Comparison of ENCODE assay signal across 19 cellular contexts in genomic region chr5:111953351-111954127, GRCh38.
DNase-seq lines count a peak whose midpoint lies in the region; ATAC-seq, FAIRE-seq and TF ChIP-seq lines count a peak whose summit lies in the region.
"Had no signal": no experiment of that assay in that cellular context is flagged by ENCODE, and none has a peak within 500 bp of the region (broad histone marks: within the 10 kb centered on the region; RNA-seq: fewer than 3 reads in every experiment).

No MANE protein-coding gene starts in this region.

- CTCF ChIA-PET in activated naive CD4-positive, alpha-beta T cell treated with anti-CD3 and anti-CD28 coated beads for 36 hours (lab: Charles Lee), result no interaction called here

- H3K27me3 Mint-ChIP-seq in stimulated activated naive B cell treated with anti-CD40 and anti-IgM and Interleukin-4, amounts not matched to agents 10 μg/mL and 1 μg/mL and 100 μg/mL, for 72 hours, result peaks cover 0 to 3% of the 10 kb centered on the region in 2 donors
- peaks cover 9% of the 10 kb centered on the region for H3K27me3 Mint-ChIP-seq in activated naive CD4-positive, alpha-beta T cell treated with anti-CD3 and anti-CD28 coated beads for 36 hours (ENCODE audit: low read depth)

- DNase-seq in GM18507 (ENCODE audit: extremely low spot score, insufficient read length, low read depth) (no peak), fibroblast of the aortic adventitia (ENCODE audit: low read depth) (peak; percentile 93), NCI-H1694 (lab: John Stamatoyannopoulos, UW) (no peak)
- no peak for DNase-seq in stimulated activated naive B cell treated with anti-CD40 and anti-IgM and Interleukin-4, amounts not matched to agents 10 μg/mL and 1 μg/mL and 100 μg/mL, for 72 hours
- DNase-seq in activated naive CD4-positive, alpha-beta T cell treated with anti-CD3 and anti-CD28 coated beads for 36 hours, result no peak
- DNase-seq in activated naive CD4-positive, alpha-beta T cell treated with anti-CD3 and anti-CD28 coated beads, Interleukin-2, amount 50 U/mL, for 72 hours (ENCODE audit: low spot score in 2 of 2), result no peak
- DNase-seq: activated gamma-delta T cell, cortex of kidney, natural killer cell, NCI-H1417, NCI-H2227 treated with DMSO at 0.1 percent for 48 hours, psoas muscle, SHP77 treated with DMSO at 0.1 percent for 48 hours, tibial artery had no signal

- TF ChIP-seq CTCF in fibroblast of the aortic adventitia (IDR thresholded peaks at IDR 0.05; ENCODE audit: insufficient read depth, low read length), result no peak

- no peak overlapping the region for H3K4me3 Mint-ChIP-seq in stimulated activated naive B cell treated with anti-CD40 and anti-IgM and Interleukin-4, amounts not matched to agents 10 μg/mL and 1 μg/mL and 100 μg/mL, for 72 hours
- no peak overlapping the region for H3K4me3 Mint-ChIP-seq in activated naive CD4-positive, alpha-beta T cell treated with anti-CD3 and anti-CD28 coated beads for 36 hours
- H3K4me3 Mint-ChIP-seq: natural killer cell; stimulated activated effector memory CD8-positive, alpha-beta T cell treated with anti-CD3 and anti-CD28 coated beads, Interleukin-12 subunit alpha, Interleukin-12 subunit beta, amount 100 ng/mL, for 72 hours had no signal

- H3K9me3 Mint-ChIP-seq in stimulated activated naive B cell treated with anti-CD40 and anti-IgM and Interleukin-4, amounts not matched to agents 10 μg/mL and 1 μg/mL and 100 μg/mL, for 72 hours, result no peaks in the 10 kb centered on the region
- no peaks in the 10 kb centered on the region for H3K9me3 Mint-ChIP-seq in activated naive CD4-positive, alpha-beta T cell treated with anti-CD3 and anti-CD28 coated beads for 36 hours
- no peaks in the 10 kb centered on the region for H3K9me3 Mint-ChIP-seq in activated naive CD4-positive, alpha-beta T cell treated with anti-CD3 and anti-CD28 coated beads, Interleukin-2, amount 50 U/mL, for 72 hours
- H3K9me3 Mint-ChIP-seq: natural killer cell; stimulated activated effector memory CD8-positive, alpha-beta T cell treated with anti-CD3 and anti-CD28 coated beads, Interleukin-12 subunit alpha, Interleukin-12 subunit beta, amount 100 ng/mL, for 72 hours had no signal

- peak; percentile 41 for ATAC-seq in SK-N-SH treated with all-trans-retinoic acid at 6 μM for 48 hours
- ATAC-seq in stimulated activated naive B cell treated with anti-CD40 and anti-IgM and Interleukin-4, amounts not matched to agents 10 μg/mL and 1 μg/mL and 100 μg/mL, for 72 hours (replicated peaks), result peak; percentile 67 to 83
- ATAC-seq in activated naive CD4-positive, alpha-beta T cell treated with anti-CD3 and anti-CD28 coated beads, Interleukin-2, amount 50 U/mL, for 72 hours, result no peak
- ATAC-seq: natural killer cell; psoas muscle; stimulated activated effector memory CD8-positive, alpha-beta T cell treated with anti-CD3 and anti-CD28 coated beads, Interleukin-12 subunit alpha, Interleukin-12 subunit beta, amount 100 ng/mL, for 72 hours had no signal

- peak; percentile 5 for FAIRE-seq in GM18507 (lab: Jason Lieb, UNC)

- H3K4me3 ChIP-seq in fibroblast of the aortic adventitia (ENCODE audit: low read depth, low read length), result no peak overlapping the region
- H3K4me3 ChIP-seq: ascending aorta, HAP-1, lung, psoas muscle, tibial artery had no signal

- H3K4me1 Mint-ChIP-seq in stimulated activated naive B cell treated with anti-CD40 and anti-IgM and Interleukin-4, amounts not matched to agents 10 μg/mL and 1 μg/mL and 100 μg/mL, for 72 hours, result peaks cover 8 to 30% of the 10 kb centered on the region in 2 donors
- no peaks in the 10 kb centered on the region for H3K4me1 Mint-ChIP-seq in activated naive CD4-positive, alpha-beta T cell treated with anti-CD3 and anti-CD28 coated beads for 36 hours (ENCODE audit: low read depth)
- H3K4me1 Mint-ChIP-seq: natural killer cell; stimulated activated effector memory CD8-positive, alpha-beta T cell treated with anti-CD3 and anti-CD28 coated beads, Interleukin-12 subunit alpha, Interleukin-12 subunit beta, amount 100 ng/mL, for 72 hours had no signal

- H3K36me3 Mint-ChIP-seq in stimulated activated naive B cell treated with anti-CD40 and anti-IgM and Interleukin-4, amounts not matched to agents 10 μg/mL and 1 μg/mL and 100 μg/mL, for 72 hours, result no peaks in the 10 kb centered on the region
- H3K36me3 Mint-ChIP-seq in activated naive CD4-positive, alpha-beta T cell treated with anti-CD3 and anti-CD28 coated beads for 36 hours (ENCODE audit: low read depth), result no peaks in the 10 kb centered on the region
- no peaks in the 10 kb centered on the region for H3K36me3 Mint-ChIP-seq in activated naive CD4-positive, alpha-beta T cell treated with anti-CD3 and anti-CD28 coated beads, Interleukin-2, amount 50 U/mL, for 72 hours
- H3K36me3 Mint-ChIP-seq: natural killer cell; stimulated activated effector memory CD8-positive, alpha-beta T cell treated with anti-CD3 and anti-CD28 coated beads, Interleukin-12 subunit alpha, Interleukin-12 subunit beta, amount 100 ng/mL, for 72 hours had no signal

- no peak overlapping the region for H3K27ac Mint-ChIP-seq in stimulated activated naive B cell treated with anti-CD40 and anti-IgM and Interleukin-4, amounts not matched to agents 10 μg/mL and 1 μg/mL and 100 μg/mL, for 72 hours
- H3K27ac Mint-ChIP-seq in activated naive CD4-positive, alpha-beta T cell treated with anti-CD3 and anti-CD28 coated beads for 36 hours, result no peak overlapping the region
- H3K27ac Mint-ChIP-seq in activated naive CD4-positive, alpha-beta T cell treated with anti-CD3 and anti-CD28 coated beads, Interleukin-2, amount 50 U/mL, for 72 hours, result no peak overlapping the region
- H3K27ac Mint-ChIP-seq: natural killer cell; stimulated activated effector memory CD8-positive, alpha-beta T cell treated with anti-CD3 and anti-CD28 coated beads, Interleukin-12 subunit alpha, Interleukin-12 subunit beta, amount 100 ng/mL, for 72 hours had no signal

- intact Hi-C loops in activated naive CD4-positive, alpha-beta T cell treated with anti-CD3 and anti-CD28 coated beads for 36 hours (cut with micrococcal nuclease), result no loop called here

TF ChIP-seq in SK-N-SH treated with all-trans-retinoic acid at 6 μM for 48 hours, 23 proteins besides CTCF, POLR2A, EP300 and RAD21:
- no peak for TF ChIP-seq ZFP30 (CRISPR knock-in tag; IDR thresholded peaks at IDR 0.05)
- no peak for TF ChIP-seq RARB (CRISPR knock-in tag; IDR thresholded peaks at IDR 0.05)
- no peak for TF ChIP-seq ZNF8 (CRISPR knock-in tag; IDR thresholded peaks at IDR 0.05)

Comparison
In these comparisons a context has a peak if more than half of its experiments do, and no peak if none do; other contexts are left out.
1. ATAC-seq: peak in SK-N-SH treated with all-trans-retinoic acid at 6 μM for 48 hours (single experiment) and stimulated activated naive B cell treated with anti-CD40 and anti-IgM and Interleukin-4, amounts not matched to agents 10 μg/mL and 1 μg/mL and 100 μg/mL, for 72 hours (2 of 2); none in activated naive CD4-positive, alpha-beta T cell treated with anti-CD3 and anti-CD28 coated beads, Interleukin-2, amount 50 U/mL, for 72 hours (0 of 2).